Comparison of ENCODE assay signal across 8 cellular contexts in the genomic region with DNA sequence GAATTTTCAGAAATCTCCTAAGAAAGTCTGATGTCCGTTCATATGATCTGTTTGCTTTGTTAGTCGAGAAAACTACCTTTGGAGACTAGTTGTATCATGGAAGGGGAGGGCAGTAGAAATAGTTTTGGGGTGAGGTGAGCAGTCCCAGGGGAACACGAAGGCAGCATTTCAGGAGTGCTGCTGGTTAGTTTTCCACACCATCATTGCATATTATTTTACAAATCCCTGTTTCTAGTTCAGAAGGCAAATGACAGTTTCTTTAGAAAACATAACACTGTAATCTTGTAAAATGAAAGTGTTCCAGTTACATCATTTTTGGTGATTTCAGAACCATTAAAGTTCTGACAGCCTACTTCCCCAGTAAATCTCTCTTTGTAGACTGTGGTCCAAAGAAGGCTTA. TPM values are rescaled to one million over a fixed set of nuclear protein-coding genes. Genes with fewer than 3 reads are reported as not detected.
DNase-seq lines count a peak whose midpoint lies in the region; ATAC-seq and TF ChIP-seq lines count a peak whose summit lies in the region.
"Not testable (repeated sequence)": the region's sequence is repeated elsewhere in the genome, so short reads cannot be mapped to it uniquely, and the experiment has no call there.
"Had no signal": no experiment of that assay in that cellular context is flagged by ENCODE, and none has a peak within 500 bp of the region (broad histone marks: within the 10 kb centered on the region; RNA-seq: fewer than 3 reads in every experiment).

No MANE protein-coding gene starts in this region.

- POLR2A ChIA-PET in WTC11 (lab: Charles Lee), result not testable (repeated sequence)

- H3K9me3 Mint-ChIP-seq in WTC11, result peaks cover 13% of the 10 kb centered on the region
- H3K9me3 Mint-ChIP-seq in activated naive CD4-positive, alpha-beta T cell treated with anti-CD3 and anti-CD28 coated beads, Interleukin-2, amount 50 U/mL, for 24 hours, result not testable (repeated sequence)
- H3K9me3 Mint-ChIP-seq in nephron, result peaks cover 16% of the 10 kb centered on the region
- H3K9me3 Mint-ChIP-seq in stimulated activated naive B cell treated with anti-CD40 and anti-IgM and Interleukin-4, amounts not matched to agents 10 μg/mL and 1 μg/mL and 100 μg/mL, for 72 hours, result peaks cover 7 to 12% of the 10 kb centered on the region in 2 donors

- not testable (repeated sequence) for H3K4me3 ChIP-seq in brain microvascular endothelial cell (ENCODE audit: low read depth, low read length)

- H3K27ac Mint-ChIP-seq in WTC11 (0 out of 2 replicates have a peak overlapping the region, but pooled peaks have one; percentile 60), nephron (peak overlapping the region; percentile 61 to 74 (median 68))
- peak overlapping the region; percentile 68 for H3K27ac Mint-ChIP-seq in activated naive CD4-positive, alpha-beta T cell treated with anti-CD3 and anti-CD28 coated beads, Interleukin-2, amount 50 U/mL, for 24 hours
- H3K27ac Mint-ChIP-seq in stimulated activated naive B cell treated with anti-CD40 and anti-IgM and Interleukin-4, amounts not matched to agents 10 μg/mL and 1 μg/mL and 100 μg/mL, for 72 hours, result peak overlapping the region; percentile 37

- not testable (repeated sequence) for ATAC-seq in WTC11; stimulated activated naive B cell treated with anti-CD40 and anti-IgM and Interleukin-4, amounts not matched to agents 10 μg/mL and 1 μg/mL and 100 μg/mL, for 72 hours (replicated peaks)

- H3K27me3 ChIP-seq in brain microvascular endothelial cell (replicated peaks), result not testable (repeated sequence)

- in situ Hi-C loops in brain microvascular endothelial cell (cut with HindIII; ENCODE audit: low pct_ligation_motif_present, low sequenced_read_pairs), result not testable (repeated sequence)

- TF ChIP-seq CTCF in WTC11 (IDR thresholded peaks at IDR 0.05); brain microvascular endothelial cell (IDR thresholded peaks at IDR 0.05; ENCODE audit: low read depth, low read length, missing control alignments); nephron (IDR thresholded peaks at IDR 0.05; ENCODE audit: unreplicated experiment in 3 of 3): not testable (repeated sequence)

- peaks cover 26% of the 10 kb centered on the region for H3K36me3 Mint-ChIP-seq in WTC11
- H3K36me3 Mint-ChIP-seq in activated naive CD4-positive, alpha-beta T cell treated with anti-CD3 and anti-CD28 coated beads, Interleukin-2, amount 50 U/mL, for 24 hours, result peaks cover 30% of the 10 kb centered on the region
- H3K36me3 Mint-ChIP-seq in nephron (ENCODE audit: low read depth), result peaks cover 55% of the 10 kb centered on the region
- peaks cover 42 to 67% of the 10 kb centered on the region in 2 donors for H3K36me3 Mint-ChIP-seq in stimulated activated naive B cell treated with anti-CD40 and anti-IgM and Interleukin-4, amounts not matched to agents 10 μg/mL and 1 μg/mL and 100 μg/mL, for 72 hours

- DNase-seq in GM03348 (ENCODE audit: low spot score) (peak; percentile 24), brain microvascular endothelial cell (peak; percentile 27), fibroblast of gingiva (ENCODE audit: low read depth) (peak; percentile 18)
- not testable (repeated sequence) for DNase-seq in WTC11 (ENCODE audit: low spot score); stimulated activated naive B cell treated with anti-CD40 and anti-IgM and Interleukin-4, amounts not matched to agents 10 μg/mL and 1 μg/mL and 100 μg/mL, for 72 hours

- H3K4me1 Mint-ChIP-seq in WTC11, result not testable (repeated sequence)
- H3K4me1 Mint-ChIP-seq in activated naive CD4-positive, alpha-beta T cell treated with anti-CD3 and anti-CD28 coated beads, Interleukin-2, amount 50 U/mL, for 24 hours, result peaks cover 55% of the 10 kb centered on the region
- peaks cover 29% of the 10 kb centered on the region for H3K4me1 Mint-ChIP-seq in nephron
- peaks cover 21 to 59% of the 10 kb centered on the region in 2 donors for H3K4me1 Mint-ChIP-seq in stimulated activated naive B cell treated with anti-CD40 and anti-IgM and Interleukin-4, amounts not matched to agents 10 μg/mL and 1 μg/mL and 100 μg/mL, for 72 hours

- H3K36me3 ChIP-seq in brain microvascular endothelial cell (replicated peaks), result not testable (repeated sequence)

- H3K27ac ChIP-seq in brain microvascular endothelial cell, result not testable (repeated sequence)

- not testable (repeated sequence) for H3K27me3 Mint-ChIP-seq in WTC11 (ENCODE audit: low read depth); activated naive CD4-positive, alpha-beta T cell treated with anti-CD3 and anti-CD28 coated beads, Interleukin-2, amount 50 U/mL, for 24 hours; nephron (ENCODE audit: low read depth); stimulated activated naive B cell treated with anti-CD40 and anti-IgM and Interleukin-4, amounts not matched to agents 10 μg/mL and 1 μg/mL and 100 μg/mL, for 72 hours

- not testable (repeated sequence) for H3K4me3 Mint-ChIP-seq in WTC11; activated naive CD4-positive, alpha-beta T cell treated with anti-CD3 and anti-CD28 coated beads, Interleukin-2, amount 50 U/mL, for 24 hours; nephron; stimulated activated naive B cell treated with anti-CD40 and anti-IgM and Interleukin-4, amounts not matched to agents 10 μg/mL and 1 μg/mL and 100 μg/mL, for 72 hours

- CTCF ChIA-PET in WTC11 (lab: Charles Lee), result not testable (repeated sequence)

RNA-seq across cellular contexts. Expression of a gene that starts 25.4 kb away (rescaled TPM):
- total RNA-seq in WTC11 (2021), result 29.1 to 34.5 TPM (median 33.3 TPM) in 3 replicates

RNA-seq across cellular contexts. Expression of a gene that starts 40.3 kb away (rescaled TPM):
- total RNA-seq in WTC11 (2021), result not detected in 3 replicates
- total RNA-seq: PC-3 had no signal
